1 cellular context compared by ENCODE assay signal in the genomic region with DNA sequence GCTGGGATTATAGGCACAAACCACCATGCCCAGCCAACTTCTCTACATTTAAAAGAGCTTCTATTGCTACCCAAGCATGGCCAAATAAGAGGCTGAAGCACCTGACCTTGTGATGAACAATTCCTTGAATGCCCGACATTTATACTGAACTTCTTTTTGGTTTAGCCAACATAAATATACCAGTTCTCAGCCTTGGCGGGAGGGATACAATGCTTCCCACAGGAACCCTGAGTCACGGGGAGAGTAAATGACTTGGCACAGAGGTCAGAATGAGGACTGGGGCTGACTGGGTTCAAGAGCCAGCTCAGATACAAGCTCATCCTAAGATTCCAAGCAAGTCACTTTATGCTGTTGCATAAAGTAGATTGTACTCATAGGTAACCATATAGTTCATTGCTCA.
TF ChIP-seq lines count a peak whose summit lies in the region.

No MANE protein-coding gene starts in this region.

TF ChIP-seq in endothelial cell of umbilical vein, 7 proteins besides CTCF, POLR2A, EP300 and RAD21 (continued from another document):
- TF ChIP-seq FOS (IDR thresholded peaks at IDR 0.05; ENCODE audit: borderline replicate concordance, insufficient read depth, low read length), result peak; percentile 71
